7 cellular contexts compared by ENCODE assay signal in genomic region chr12:131070668-131071067, GRCh38.
DNase-seq lines count a peak whose midpoint lies in the region; ATAC-seq, FAIRE-seq and TF ChIP-seq lines count a peak whose summit lies in the region.
"Not testable (repeated sequence)": the region's sequence is repeated elsewhere in the genome, so short reads cannot be mapped to it uniquely, and the experiment has no call there.

No MANE protein-coding gene starts in this region.

- intact Hi-C loops in OCI-LY7 (cut with micrococcal nuclease; ENCODE audit: unreplicated experiment); GM12878 (cut with micrococcal nuclease; ENCODE audit: unreplicated experiment): not testable (repeated sequence)

- WGBS in GM12878 (ENCODE audit: insufficient coverage, insufficient replicate concordance, low lambda C conversion rate, missing lambda C conversion rate) = 93% methylated on average over 3 of the region's 6 CpGs
- WGBS in endodermal cell (ENCODE audit: insufficient coverage in 1 of 2, insufficient read length in 1 of 2), 2 experiments = 89 to 100% methylated on average over 3 to 4 of the region's 6 CpGs

- not testable (repeated sequence) for H3K27ac ChIP-seq in GM23338 (ENCODE audit: low read depth); OCI-LY7 (ENCODE audit: low read depth, low read length, poor library complexity, severe bottlenecking); GM12878 (ENCODE audit: control insufficient read depth, insufficient read depth); endodermal cell (ENCODE audit: low read depth, low read length)

- CTCF ChIA-PET in OCI-LY7 (lab: Charles Lee; ENCODE audit: unreplicated experiment) = interaction anchor here (0.6 kb wide), 1 partner anchor 23 kb away, joined by 3 read pairs; no protein-coding TSS in a partner anchor
- CTCF ChIA-PET in activated CD8-positive, alpha-beta memory T cell treated with anti-CD3 and anti-CD28 coated beads, Interleukin-2, amount 10 ng/mL, durations not matched to agents 7 days and 5 days (lab: Charles Lee); GM12878 (lab: Yijun Ruan, JAX): not testable (repeated sequence)

- not testable (repeated sequence) for H3K27ac Mint-ChIP-seq in GM23338; activated CD8-positive, alpha-beta memory T cell treated with anti-CD3 and anti-CD28 coated beads, Interleukin-2, amount 10 ng/mL, durations not matched to agents 7 days and 5 days; endodermal cell; stimulated activated naive CD8-positive, alpha-beta T cell treated with anti-CD3 and anti-CD28 coated beads, Interleukin-15, amount 100 ng/mL, for 72 hours

- H3K79me2 ChIP-seq in GM23338 (replicated peaks; ENCODE audit: insufficient read depth); OCI-LY7 (ENCODE audit: insufficient read depth, low read depth, low read length); GM12878 (ENCODE audit: control insufficient read depth, insufficient read depth, low read length): not testable (repeated sequence)

- H3K9me3 Mint-ChIP-seq in GM23338 (peaks cover 15% of the 10 kb centered on the region), endodermal cell (peaks cover 10% of the 10 kb centered on the region)
- not testable (repeated sequence) for H3K9me3 Mint-ChIP-seq in activated CD8-positive, alpha-beta memory T cell treated with anti-CD3 and anti-CD28 coated beads, Interleukin-2, amount 10 ng/mL, durations not matched to agents 7 days and 5 days (ENCODE audit: low read depth)
- H3K9me3 Mint-ChIP-seq in stimulated activated naive CD8-positive, alpha-beta T cell treated with anti-CD3 and anti-CD28 coated beads, Interleukin-15, amount 100 ng/mL, for 72 hours = peaks cover 0 to 11% of the 10 kb centered on the region in 2 donors

- not testable (repeated sequence) for H3K27me3 Mint-ChIP-seq in GM23338 (ENCODE audit: insufficient read depth, low read depth, poor library complexity); activated CD8-positive, alpha-beta memory T cell treated with anti-CD3 and anti-CD28 coated beads, Interleukin-2, amount 10 ng/mL, durations not matched to agents 7 days and 5 days; endodermal cell (ENCODE audit: insufficient read depth); stimulated activated naive CD8-positive, alpha-beta T cell treated with anti-CD3 and anti-CD28 coated beads, Interleukin-15, amount 100 ng/mL, for 72 hours

- not testable (repeated sequence) for H3K27me3 ChIP-seq in GM23338 (ENCODE audit: insufficient read depth); GM12878 (replicated peaks in 1 of 2; ENCODE audit: control insufficient read depth in 2 of 2, insufficient read depth in 2 of 2, low read length in 1 of 2); endodermal cell (ENCODE audit: control insufficient read depth, insufficient read depth, low read length, poor library complexity, severe bottlenecking)

- H3K36me3 Mint-ChIP-seq in GM23338 (ENCODE audit: low read depth); activated CD8-positive, alpha-beta memory T cell treated with anti-CD3 and anti-CD28 coated beads, Interleukin-2, amount 10 ng/mL, durations not matched to agents 7 days and 5 days; endodermal cell (ENCODE audit: low read depth): not testable (repeated sequence)

- not testable (repeated sequence) for H3K9me2 ChIP-seq in GM23338 (ENCODE audit: insufficient read depth); OCI-LY7 (ENCODE audit: insufficient read depth, low read length)

- FAIRE-seq in GM12878 (lab: Jason Lieb, UNC) = not testable (repeated sequence)

- DNase-seq in GM23338 (ENCODE audit: low spot score); activated CD8-positive, alpha-beta memory T cell treated with anti-CD3 and anti-CD28 coated beads, Interleukin-2, amount 10 ng/mL, durations not matched to agents 7 days and 5 days; GM12878 (ENCODE audit: low read depth, low spot score); stimulated activated naive CD8-positive, alpha-beta T cell treated with anti-CD3 and anti-CD28 coated beads, Interleukin-15, amount 100 ng/mL, for 72 hours: not testable (repeated sequence)
- peak; percentile 10 for DNase-seq in OCI-LY7 (ENCODE audit: low spot score)
- DNase-seq in endodermal cell = peak; percentile 44
- peak; percentile 33 for DNase-seq in left lobe of liver (ENCODE audit: low spot score)

- TF ChIP-seq POLR2A in GM12878 (IDR thresholded peaks at IDR 0.05; ENCODE audit: low read depth, low read length) = not testable (repeated sequence)

- SMC1A ChIA-PET in GM12878 (lab: Charles Lee; ENCODE audit: uncharacterized antibody, unreplicated experiment) = not testable (repeated sequence)

- H3K4me3 Mint-ChIP-seq in GM23338; activated CD8-positive, alpha-beta memory T cell treated with anti-CD3 and anti-CD28 coated beads, Interleukin-2, amount 10 ng/mL, durations not matched to agents 7 days and 5 days; endodermal cell; stimulated activated naive CD8-positive, alpha-beta T cell treated with anti-CD3 and anti-CD28 coated beads, Interleukin-15, amount 100 ng/mL, for 72 hours: not testable (repeated sequence)

- TF ChIP-seq EP300 in GM12878 (IDR thresholded peaks at IDR 0.05; ENCODE audit: borderline replicate concordance in 1 of 2, control insufficient read depth in 1 of 2, low read depth in 2 of 2, low read length in 2 of 2) = not testable (repeated sequence)

- not testable (repeated sequence) for H2AFZ ChIP-seq in GM23338; OCI-LY7 (ENCODE audit: low read length); GM12878 (ENCODE audit: control insufficient read depth, low read depth, low read length)

- H3F3A ChIP-seq in GM23338 (replicated peaks; ENCODE audit: low read depth) = not testable (repeated sequence)

- TF ChIP-seq RAD21 in GM12878 (IDR thresholded peaks at IDR 0.05; ENCODE audit: insufficient read depth, low read depth, low read length) = not testable (repeated sequence)

- not testable (repeated sequence) for TF ChIP-seq CTCF in GM23338 (conservative IDR thresholded peaks at IDR 0.05; ENCODE audit: low read depth in 2 of 2); OCI-LY7 (conservative IDR thresholded peaks at IDR 0.05; ENCODE audit: low read length); GM12878 (IDR thresholded peaks at IDR 0.05 in 2 of 3, conservative IDR thresholded peaks at IDR 0.05 in 1 of 3; ENCODE audit: control insufficient read depth in 2 of 3, extremely low read depth in 1 of 3, insufficient read depth in 1 of 3, low read depth in 3 of 3, low read length in 3 of 3); endodermal cell (conservative IDR thresholded peaks at IDR 0.05)

- POLR2A ChIA-PET in OCI-LY7 (lab: Charles Lee); GM12878 (lab: Charles Lee): not testable (repeated sequence)

- H3K4me2 ChIP-seq in GM23338; OCI-LY7 (ENCODE audit: low read length); GM12878 (ENCODE audit: control insufficient read depth, insufficient read depth): not testable (repeated sequence)

- in situ Hi-C loops in GM12878 (cut with MboI) = not testable (repeated sequence)

- not testable (repeated sequence) for H3K4me1 Mint-ChIP-seq in GM23338; activated CD8-positive, alpha-beta memory T cell treated with anti-CD3 and anti-CD28 coated beads, Interleukin-2, amount 10 ng/mL, durations not matched to agents 7 days and 5 days; endodermal cell; stimulated activated naive CD8-positive, alpha-beta T cell treated with anti-CD3 and anti-CD28 coated beads, Interleukin-15, amount 100 ng/mL, for 72 hours

- H3K4me3 ChIP-seq in GM23338; OCI-LY7 (ENCODE audit: low read depth, low read length, poor library complexity, severe bottlenecking); GM12878; endodermal cell (ENCODE audit: low read length): not testable (repeated sequence)

- BruUV-seq in OCI-LY7 (replicated peaks; lab: Mats Ljungman, UMichigan); GM12878 (replicated peaks; lab: Mats Ljungman, UMichigan): not testable (repeated sequence)

- H3K9ac ChIP-seq in GM12878 (ENCODE audit: control insufficient read depth, insufficient read depth, low read length); endodermal cell (ENCODE audit: extremely low read depth, low read length, poor library complexity, severe bottlenecking): not testable (repeated sequence)

- ATAC-seq in GM23338 = peak; percentile 38
- peak; percentile 27 for ATAC-seq in activated CD8-positive, alpha-beta memory T cell treated with anti-CD3 and anti-CD28 coated beads, Interleukin-2, amount 10 ng/mL, durations not matched to agents 7 days and 5 days
- ATAC-seq in GM12878 = peak; percentile 43
- ATAC-seq in left lobe of liver = not testable (repeated sequence)
- ATAC-seq in stimulated activated naive CD8-positive, alpha-beta T cell treated with anti-CD3 and anti-CD28 coated beads, Interleukin-15, amount 100 ng/mL, for 72 hours = peak; percentile 36

- not testable (repeated sequence) for H3K9me3 ChIP-seq in OCI-LY7 (ENCODE audit: low read length); GM12878 (replicated peaks; ENCODE audit: control insufficient read depth, insufficient read depth, low read length); endodermal cell (ENCODE audit: control insufficient read depth, low read length)

- H3K4me1 ChIP-seq in GM23338 (ENCODE audit: insufficient read depth); OCI-LY7 (ENCODE audit: insufficient read depth, low read length, poor library complexity, severe bottlenecking); GM12878 (ENCODE audit: control insufficient read depth, insufficient read depth, low read length); endodermal cell (ENCODE audit: control insufficient read depth, insufficient read depth, low read length): not testable (repeated sequence)

- not testable (repeated sequence) for H4K20me1 ChIP-seq in GM23338 (replicated peaks; ENCODE audit: insufficient read depth); OCI-LY7 (ENCODE audit: insufficient read depth, low read length); GM12878 (ENCODE audit: control insufficient read depth, insufficient read depth)

- RAD21 ChIA-PET in GM12878 (lab: Charles Lee; ENCODE audit: unreplicated experiment) = not testable (repeated sequence)

- not testable (repeated sequence) for H3K36me3 ChIP-seq in GM23338 (ENCODE audit: insufficient read depth); OCI-LY7 (ENCODE audit: insufficient read depth, low read length); GM12878 (ENCODE audit: control insufficient read depth in 2 of 2, insufficient read depth in 2 of 2, low read length in 1 of 2); endodermal cell (ENCODE audit: control insufficient read depth, insufficient read depth, low read length)
